ENCODE assay signal across 8 cellular contexts in the genomic region with DNA sequence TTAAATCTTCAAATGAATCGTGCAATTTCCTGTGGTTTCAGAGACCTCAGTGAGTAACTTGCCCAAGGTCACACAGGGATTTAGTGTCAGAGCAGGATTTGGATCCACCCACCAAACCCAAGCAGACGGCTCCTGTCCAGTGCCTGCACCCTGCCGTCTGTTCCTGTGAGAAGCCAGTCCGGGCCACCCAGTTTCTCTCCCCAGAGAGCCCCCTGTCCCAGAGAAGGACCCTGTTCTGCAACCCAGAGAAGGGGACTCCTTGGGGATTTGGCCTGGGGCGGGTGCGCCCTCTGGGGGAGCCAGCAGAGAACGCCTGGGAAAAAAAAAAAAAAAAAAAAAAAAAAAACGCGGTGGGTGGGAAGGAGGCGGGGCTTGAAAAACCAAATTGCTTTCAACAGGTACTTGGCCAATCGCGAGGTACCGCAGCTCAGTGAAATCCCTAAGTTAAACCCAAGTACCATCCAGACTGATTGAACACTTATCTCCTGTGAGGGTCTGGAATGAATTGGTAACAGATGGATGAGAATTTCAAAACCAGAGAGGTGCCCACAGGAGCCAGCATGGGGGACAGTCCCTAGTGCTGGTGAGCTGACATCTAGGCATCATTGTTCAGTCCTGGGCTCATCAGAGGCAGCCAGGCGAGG. TPM values are rescaled to one million over a fixed set of nuclear protein-coding genes. Genes with fewer than 3 reads are reported as not detected.
DNase-seq lines count a peak whose midpoint lies in the region; ATAC-seq and TF ChIP-seq lines count a peak whose summit lies in the region.

No MANE protein-coding gene starts in this region.

- H3K4me1 Mint-ChIP-seq in CD8-positive, alpha-beta T cell (ENCODE audit: low read depth): peaks cover 44% of the 10 kb centered on the region
- peaks cover 61% of the 10 kb centered on the region for H3K4me1 Mint-ChIP-seq in activated naive CD4-positive, alpha-beta T cell treated with anti-CD3 and anti-CD28 coated beads, Interleukin-2, amount 50 U/mL, for 24 hours

- peak; percentile 4 for TF ChIP-seq CTCF in CD8-positive, alpha-beta T cell (IDR thresholded peaks at IDR 0.05)
- TF ChIP-seq CTCF in right atrium auricular region (IDR thresholded peaks at IDR 0.05): peak; percentile 40 to 68

- intact Hi-C loops in CD8-positive, alpha-beta T cell (cut with DNase I, micrococcal nuclease): loop anchor here (1.0 to 10.0 kb wide), 4 partner anchors 72 to 184 kb away; a partner anchor contains a TSS

- peak in 6 of 7 experiments; percentile 20 to 62 (median 32) for DNase-seq in CD8-positive, alpha-beta T cell
- peak; percentile 22 for DNase-seq in RKO (ENCODE audit: low spot score)
- DNase-seq in right atrium auricular region (ENCODE audit: low spot score): no peak
- peak; percentile 19 for DNase-seq in skeletal muscle cell (ENCODE audit: low read depth)

- H3K4me3 Mint-ChIP-seq in CD8-positive, alpha-beta T cell: peak overlapping the region; percentile 67
- H3K4me3 Mint-ChIP-seq in activated naive CD4-positive, alpha-beta T cell treated with anti-CD3 and anti-CD28 coated beads, Interleukin-2, amount 50 U/mL, for 24 hours: peak overlapping the region; percentile 75

- no peak overlapping the region for H3K27ac ChIP-seq in CD8-positive, alpha-beta T cell (ENCODE audit: low read depth, low read length)
- no peak overlapping the region for H3K27ac ChIP-seq in right atrium auricular region

- H3K4me1 ChIP-seq in CD8-positive, alpha-beta T cell (ENCODE audit: insufficient read depth, low read length): peaks cover 32% of the 10 kb centered on the region
- peaks cover 0 to 20% of the 10 kb centered on the region in 2 donors for H3K4me1 ChIP-seq in right atrium auricular region

- peak overlapping the region; percentile 79 for H3K27ac Mint-ChIP-seq in CD8-positive, alpha-beta T cell
- H3K27ac Mint-ChIP-seq in activated naive CD4-positive, alpha-beta T cell treated with anti-CD3 and anti-CD28 coated beads, Interleukin-2, amount 50 U/mL, for 24 hours: peak overlapping the region; percentile 79

- no peaks in the 10 kb centered on the region for H3K9me3 ChIP-seq in CD8-positive, alpha-beta T cell (ENCODE audit: low read length)
- H3K9me3 ChIP-seq in right atrium auricular region: peaks cover 0 to 4% of the 10 kb centered on the region in 2 donors

- POLR2A ChIA-PET in CD8-positive, alpha-beta T cell (lab: Charles Lee): interaction anchor here (1.3 kb wide), 1 partner anchor 73 kb away, joined by 4 read pairs; a partner anchor contains a TSS

- ATAC-seq in CD8-positive, alpha-beta T cell: peak; percentile 67
- ATAC-seq in HG02798 (IDR thresholded peaks at IDR 0.05; ENCODE audit: poor library complexity, unreplicated experiment): peak; percentile 50
- no peak for ATAC-seq in GM19328 (IDR thresholded peaks at IDR 0.05; ENCODE audit: unreplicated experiment)
- no peak for ATAC-seq in HG03342 (IDR thresholded peaks at IDR 0.05; ENCODE audit: unreplicated experiment)

- H3K27me3 Mint-ChIP-seq in CD8-positive, alpha-beta T cell (ENCODE audit: low read depth): no peaks in the 10 kb centered on the region
- H3K27me3 Mint-ChIP-seq in activated naive CD4-positive, alpha-beta T cell treated with anti-CD3 and anti-CD28 coated beads, Interleukin-2, amount 50 U/mL, for 24 hours: no peaks in the 10 kb centered on the region

- no peaks in the 10 kb centered on the region for H3K27me3 ChIP-seq in CD8-positive, alpha-beta T cell (ENCODE audit: insufficient read depth, low read length)
- no peaks in the 10 kb centered on the region for H3K27me3 ChIP-seq in right atrium auricular region

- CTCF ChIA-PET in CD8-positive, alpha-beta T cell (lab: Charles Lee): interaction anchor here (0.5 to 3.6 kb wide), 5 partner anchors 32 to 759 kb away, joined by 3 to 20 read pairs (median 3); no protein-coding TSS in a partner anchor

- no peaks in the 10 kb centered on the region for H3K36me3 ChIP-seq in CD8-positive, alpha-beta T cell (ENCODE audit: insufficient read depth, low read length)
- H3K36me3 ChIP-seq in right atrium auricular region: no peaks in the 10 kb centered on the region

- H3K36me3 Mint-ChIP-seq in CD8-positive, alpha-beta T cell: no peaks in the 10 kb centered on the region
- H3K36me3 Mint-ChIP-seq in activated naive CD4-positive, alpha-beta T cell treated with anti-CD3 and anti-CD28 coated beads, Interleukin-2, amount 50 U/mL, for 24 hours: peaks cover 2% of the 10 kb centered on the region

- H3K4me3 ChIP-seq in CD8-positive, alpha-beta T cell (ENCODE audit: low read depth, low read length): peak overlapping the region; percentile 13
- H3K4me3 ChIP-seq in right atrium auricular region: no peak overlapping the region
- H3K4me3 ChIP-seq in skeletal muscle cell (ENCODE audit: low read depth, low read length): peak overlapping the region; percentile 8

- no peaks in the 10 kb centered on the region for H3K9me3 Mint-ChIP-seq in CD8-positive, alpha-beta T cell
- H3K9me3 Mint-ChIP-seq in activated naive CD4-positive, alpha-beta T cell treated with anti-CD3 and anti-CD28 coated beads, Interleukin-2, amount 50 U/mL, for 24 hours: no peaks in the 10 kb centered on the region

RNA-seq across cellular contexts. Expression of a gene that starts 30.9 kb away (rescaled TPM):
- total RNA-seq in CD8-positive, alpha-beta T cell: not detected
- total RNA-seq in right atrium auricular region: 10 to 100 TPM; 29.4 to 34.2 TPM

Comparison
In these comparisons a context has a peak if more than half of its experiments do, and no peak if none do; other contexts are left out.
1. ATAC-seq: peak in CD8-positive, alpha-beta T cell (single experiment) and HG02798 (single experiment); none in GM19328 (single experiment) and HG03342 (single experiment).
2. H3K4me3 ChIP-seq: peak in CD8-positive, alpha-beta T cell (single experiment) and skeletal muscle cell (single experiment); none in right atrium auricular region (0 of 2).
3. RNA of a gene that starts 30.9 kb away (total RNA-seq): 29.4 to 34.2 TPM in right atrium auricular region; not detected in CD8-positive, alpha-beta T cell; every median in the first group is over 10 times any median in the second.